Comparison of ENCODE assay signal across 1 cellular context in genomic region chr21:15768853-15769252, GRCh38.
TF ChIP-seq lines count a peak whose summit lies in the region.

No MANE protein-coding gene starts in this region.

TF ChIP-seq in GM23338, 12 proteins besides CTCF, POLR2A, EP300 and RAD21 (continued from another document):
- TF ChIP-seq ETS1 (IDR thresholded peaks at IDR 0.05) = no peak
- no peak for TF ChIP-seq POLR2AphosphoS5 (IDR thresholded peaks at IDR 0.05; ENCODE audit: low read depth)
- no peak for TF ChIP-seq ZNF462 (CRISPR knock-in tag; IDR thresholded peaks at IDR 0.05)
- TF ChIP-seq ZNF114 (CRISPR knock-in tag; IDR thresholded peaks at IDR 0.05) = no peak
- TF ChIP-seq NANOG (IDR thresholded peaks at IDR 0.05; ENCODE audit: borderline replicate concordance) = no peak
